8 cellular contexts compared by ENCODE assay signal in genomic region chr15:41230345-41230649, GRCh38. TPM values are rescaled to one million over a fixed set of nuclear protein-coding genes. Genes with fewer than 3 reads are reported as not detected.
DNase-seq lines count a peak whose midpoint lies in the region; ATAC-seq and TF ChIP-seq lines count a peak whose summit lies in the region.

No MANE protein-coding gene starts in this region.

- TF ChIP-seq CTCF in CD4-positive, alpha-beta T cell (IDR thresholded peaks at IDR 0.05), result no peak
- TF ChIP-seq CTCF in OCI-LY7 (conservative IDR thresholded peaks at IDR 0.05; ENCODE audit: low read length) (no peak), osteoblast (IDR thresholded peaks at IDR 0.05; ENCODE audit: extremely low read depth, low read depth, low read length) (no peak)

- peak overlapping the region; percentile 86; the same call in 1 of the 2 replicates for H2AFZ ChIP-seq in OCI-LY7 (ENCODE audit: low read length)
- peak overlapping the region; percentile 97 for H2AFZ ChIP-seq in osteoblast (ENCODE audit: low read length)

- H3K4me3 Mint-ChIP-seq in CD4-positive, alpha-beta T cell, result peak overlapping the region; percentile 93

- in situ Hi-C loops in ACHN (cut with HindIII; ENCODE audit: low pct_ligation_motif_present, low pct_unique_long_range_greater_than_20kb, low sequenced_read_pairs), result no loop called here

- H3K9me2 ChIP-seq in OCI-LY7 (ENCODE audit: insufficient read depth, low read length), result no peaks in the 10 kb centered on the region

- H3K4me1 ChIP-seq in OCI-LY7 (ENCODE audit: insufficient read depth, low read length, poor library complexity, severe bottlenecking) (peaks cover 16% of the 10 kb centered on the region), endocrine pancreas (ENCODE audit: control insufficient read depth, insufficient read depth, low read length) (no peaks in the 10 kb centered on the region), osteoblast (ENCODE audit: insufficient read depth, low read length) (peaks cover 19% of the 10 kb centered on the region)

- H3K27me3 ChIP-seq in CD4-positive, alpha-beta T cell (ENCODE audit: control insufficient read depth, insufficient read depth, low read length), result no peaks in the 10 kb centered on the region
- H3K27me3 ChIP-seq in endocrine pancreas (ENCODE audit: control insufficient read depth, insufficient read depth, low read length), result no peaks in the 10 kb centered on the region
- peaks cover 10% of the 10 kb centered on the region for H3K27me3 ChIP-seq in osteoblast (ENCODE audit: insufficient read depth, low read length)

- H3K4me2 ChIP-seq in OCI-LY7 (ENCODE audit: low read length), result peak overlapping the region; percentile 96
- peak overlapping the region; percentile 98 for H3K4me2 ChIP-seq in osteoblast (ENCODE audit: insufficient read depth, low read length)

- no TSS peak for BruUV-seq in OCI-LY7 (replicated peaks; lab: Mats Ljungman, UMichigan)

- H3K36me3 ChIP-seq in OCI-LY7 (ENCODE audit: insufficient read depth, low read length), result no peaks in the 10 kb centered on the region
- H3K36me3 ChIP-seq in endocrine pancreas (ENCODE audit: control insufficient read depth, insufficient read depth, low read length), result no peaks in the 10 kb centered on the region
- H3K36me3 ChIP-seq in osteoblast (ENCODE audit: insufficient read depth, low read length), result no peaks in the 10 kb centered on the region

- H3K79me2 ChIP-seq in OCI-LY7 (ENCODE audit: insufficient read depth, low read depth, low read length) (peaks cover 12% of the 10 kb centered on the region; the same call in 1 of the 2 replicates), osteoblast (ENCODE audit: insufficient read depth, low read length) (peaks cover 41% of the 10 kb centered on the region)

- CTCF ChIA-PET in CD4-positive, alpha-beta T cell (lab: Charles Lee), result interaction anchor here (0.5 to 1.6 kb wide), 10 partner anchors 10 to 336 kb away, joined by 3 to 8 read pairs (median 3); partner anchors contain the start of genes NUSAP1, OIP5, RPAP1 and VPS18
- CTCF ChIA-PET in OCI-LY7 (lab: Charles Lee; ENCODE audit: unreplicated experiment), result no interaction called here

- H3K27me3 Mint-ChIP-seq in CD4-positive, alpha-beta T cell, result no peaks in the 10 kb centered on the region

- peaks cover 40% of the 10 kb centered on the region for H3K4me1 Mint-ChIP-seq in CD4-positive, alpha-beta T cell (ENCODE audit: low read depth)

- POLR2A ChIA-PET in CD4-positive, alpha-beta T cell (lab: Charles Lee), result interaction anchor here (0.8 to 2.7 kb wide), 14 partner anchors 10 to 742 kb away, joined by 3 to 29 read pairs (median 3); partner anchors contain the start of genes CHAC1, EHD4, INO80 and MGA
- POLR2A ChIA-PET in OCI-LY7 (lab: Charles Lee), result interaction anchor here (0.7 kb wide), 2 partner anchors 19 to 880 kb away, joined by 3 to 6 read pairs; no protein-coding TSS in a partner anchor

- no peak for DNase-seq in CD4-positive, alpha-beta T cell
- no peak for DNase-seq in OCI-LY7 (ENCODE audit: low spot score)
- no peak for DNase-seq in osteoblast (ENCODE audit: insufficient read length, low spot score, missing footprints)
- DNase-seq in GDM1 (lab: John Stamatoyannopoulos, UW), result no peak
- no peak for DNase-seq in activated gamma-delta T cell (lab: John Stamatoyannopoulos, UW)
- DNase-seq in ureter (ENCODE audit: low spot score), result no peak
- no peak for DNase-seq in ACHN

- peak overlapping the region; percentile 88 for H3K27ac Mint-ChIP-seq in CD4-positive, alpha-beta T cell

- H3K9me3 Mint-ChIP-seq in CD4-positive, alpha-beta T cell, result no peaks in the 10 kb centered on the region

- no peak overlapping the region for H3K9ac ChIP-seq in endocrine pancreas (ENCODE audit: control insufficient read depth, insufficient read depth, low read length)

- no peak overlapping the region for H3K27ac ChIP-seq in CD4-positive, alpha-beta T cell (ENCODE audit: low read depth, low read length)
- H3K27ac ChIP-seq in OCI-LY7 (ENCODE audit: low read depth, low read length, poor library complexity, severe bottlenecking) (peak overlapping the region; percentile 47), osteoblast (ENCODE audit: low read depth, low read length) (no peak overlapping the region)

- peaks cover 8% of the 10 kb centered on the region for H3K36me3 Mint-ChIP-seq in CD4-positive, alpha-beta T cell (ENCODE audit: low read depth)

- ATAC-seq in CD4-positive, alpha-beta T cell (ENCODE audit: poor library complexity), result no peak

- H4K20me1 ChIP-seq in OCI-LY7 (ENCODE audit: insufficient read depth, low read length) (no peaks in the 10 kb centered on the region), osteoblast (ENCODE audit: insufficient read depth, low read length) (peaks cover 9% of the 10 kb centered on the region)

- H3K4me3 ChIP-seq in OCI-LY7 (ENCODE audit: low read depth, low read length, poor library complexity, severe bottlenecking) (peak overlapping the region; percentile 86), endocrine pancreas (ENCODE audit: control insufficient read depth, insufficient read depth, low read length) (peak overlapping the region; percentile 4), osteoblast (ENCODE audit: insufficient read depth, low read length) (peak overlapping the region; percentile 97)

- intact Hi-C loops in CD4-positive, alpha-beta T cell (cut with DNase I, micrococcal nuclease), result loop anchor here in 1 of 2 experiments (2.0 to 5.0 kb wide), 5 partner anchors 103 to 908 kb away; partner anchors contain the start of genes CHAC1, INAFM2, NDUFAF1 and NUSAP1
- intact Hi-C loops in OCI-LY7 (cut with micrococcal nuclease; ENCODE audit: unreplicated experiment), result loop anchor here (2.0 to 5.0 kb wide), 2 partner anchors 52 to 113 kb away; partner anchors contain the start of gene INO80

- H3K9me3 ChIP-seq in CD4-positive, alpha-beta T cell (ENCODE audit: control insufficient read depth, low read length), result no peaks in the 10 kb centered on the region
- H3K9me3 ChIP-seq in OCI-LY7 (ENCODE audit: low read length), result peaks cover 8% of the 10 kb centered on the region; the same call in 1 of the 2 replicates
- no peaks in the 10 kb centered on the region for H3K9me3 ChIP-seq in endocrine pancreas (ENCODE audit: control insufficient read depth, low read length)
- no peaks in the 10 kb centered on the region for H3K9me3 ChIP-seq in osteoblast (ENCODE audit: low read depth, low read length)

RNA-seq across cellular contexts. Expression of gene EXD1, which starts 0.3 kb away (rescaled TPM):
- not detected for total RNA-seq in CD4-positive, alpha-beta T cell
- total RNA-seq in OCI-LY7 (2014; rRNA removed; shearing (Covaris generic)), result not detected in 2 replicates
- total RNA-seq in OCI-LY7 (2022) (not detected in 2 replicates), osteoblast (not detected in 2 replicates), ureter (not detected)

RNA-seq across cellular contexts. Expression of gene CHP1, which starts 0.8 kb away (rescaled TPM):
- total RNA-seq in CD4-positive, alpha-beta T cell, result 10 to 100 TPM; 20.7 to 25.5 TPM
- 19.4 and 32.4 TPM in 2 replicates for total RNA-seq in OCI-LY7 (2014; rRNA removed; shearing (Covaris generic))
- total RNA-seq in OCI-LY7 (2022) (52.4 and 52.6 TPM in 2 replicates), osteoblast (99.2 and 105 TPM in 2 replicates), ureter (146 TPM)

Comparison
In these comparisons a context has a peak if more than half of its experiments do, and no peak if none do; other contexts are left out.
1. H3K4me3 ChIP-seq: peak in every context shown above with its lines; median percentile 97 in osteoblast; 86 in OCI-LY7; 4 in endocrine pancreas.